1 cellular context compared by ENCODE assay signal in genomic region chr19:45508931-45509691, GRCh38.
TF ChIP-seq lines count a peak whose summit lies in the region.

No MANE protein-coding gene starts in this region.

TF ChIP-seq in GM12878, 131 proteins besides CTCF, POLR2A, EP300 and RAD21 (continued from another document):
- no peak for TF ChIP-seq ZBTB4 (CRISPR knock-in tag; IDR thresholded peaks at IDR 0.05)
- no peak for TF ChIP-seq STAT3 (IDR thresholded peaks at IDR 0.05; ENCODE audit: low read depth, low read length)
- peak; percentile 16 to 32; a peak in 1 of 4 replicates for TF ChIP-seq BHLHE40 (IDR thresholded peaks at IDR 0.05; ENCODE audit: borderline replicate concordance in 1 of 2, low read depth in 2 of 2, low read length in 1 of 2)
- TF ChIP-seq MEF2A (IDR thresholded peaks at IDR 0.05; ENCODE audit: insufficient read depth, low read depth, low read length), result 0 out of 2 replicates have a peak, but pooled peaks have one; percentile 2
- TF ChIP-seq TCF7 (IDR thresholded peaks at IDR 0.05; ENCODE audit: borderline replicate concordance), result no peak
- TF ChIP-seq MYC (IDR thresholded peaks at IDR 0.05; ENCODE audit: insufficient read depth, insufficient read length, insufficient replicate concordance, low read length, severe bottlenecking), result no peak
- TF ChIP-seq BRCA1 (IDR thresholded peaks at IDR 0.05; ENCODE audit: low read depth, low read length), result no peak
- TF ChIP-seq MXI1 (IDR thresholded peaks at IDR 0.05; ENCODE audit: low read depth, low read length), result no peak
- no peak for TF ChIP-seq SUZ12 (IDR thresholded peaks at IDR 0.05; ENCODE audit: unreplicated experiment)
- peak; percentile 45; the same call in 1 of the 3 replicates for TF ChIP-seq POU2F2 (IDR thresholded peaks at IDR 0.05; ENCODE audit: borderline replicate concordance, low read depth, low read length)
- no peak for TF ChIP-seq KLF5 (IDR thresholded peaks at IDR 0.05; ENCODE audit: partially characterized antibody)
- TF ChIP-seq, protein P1, sequence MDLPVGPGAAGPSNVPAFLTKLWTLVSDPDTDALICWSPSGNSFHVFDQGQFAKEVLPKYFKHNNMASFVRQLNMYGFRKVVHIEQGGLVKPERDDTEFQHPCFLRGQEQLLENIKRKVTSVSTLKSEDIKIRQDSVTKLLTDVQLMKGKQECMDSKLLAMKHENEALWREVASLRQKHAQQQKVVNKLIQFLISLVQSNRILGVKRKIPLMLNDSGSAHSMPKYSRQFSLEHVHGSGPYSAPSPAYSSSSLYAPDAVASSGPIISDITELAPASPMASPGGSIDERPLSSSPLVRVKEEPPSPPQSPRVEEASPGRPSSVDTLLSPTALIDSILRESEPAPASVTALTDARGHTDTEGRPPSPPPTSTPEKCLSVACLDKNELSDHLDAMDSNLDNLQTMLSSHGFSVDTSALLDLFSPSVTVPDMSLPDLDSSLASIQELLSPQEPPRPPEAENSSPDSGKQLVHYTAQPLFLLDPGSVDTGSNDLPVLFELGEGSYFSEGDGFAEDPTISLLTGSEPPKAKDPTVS (IDR thresholded peaks at IDR 0.05; ENCODE audit: low read depth, low read length), result no peak
- TF ChIP-seq CBX3 (IDR thresholded peaks at IDR 0.05; ENCODE audit: borderline replicate concordance, low read depth), result no peak
- TF ChIP-seq FOS (IDR thresholded peaks at IDR 0.05; ENCODE audit: borderline replicate concordance, extremely low read depth, insufficient read length), result no peak
- TF ChIP-seq GABPA (IDR thresholded peaks at IDR 0.05; ENCODE audit: low read depth), result no peak
- TF ChIP-seq, protein P2, sequence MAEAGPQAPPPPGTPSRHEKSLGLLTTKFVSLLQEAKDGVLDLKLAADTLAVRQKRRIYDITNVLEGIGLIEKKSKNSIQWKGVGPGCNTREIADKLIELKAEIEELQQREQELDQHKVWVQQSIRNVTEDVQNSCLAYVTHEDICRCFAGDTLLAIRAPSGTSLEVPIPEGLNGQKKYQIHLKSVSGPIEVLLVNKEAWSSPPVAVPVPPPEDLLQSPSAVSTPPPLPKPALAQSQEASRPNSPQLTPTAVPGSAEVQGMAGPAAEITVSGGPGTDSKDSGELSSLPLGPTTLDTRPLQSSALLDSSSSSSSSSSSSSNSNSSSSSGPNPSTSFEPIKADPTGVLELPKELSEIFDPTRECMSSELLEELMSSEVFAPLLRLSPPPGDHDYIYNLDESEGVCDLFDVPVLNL (IDR thresholded peaks at IDR 0.05; ENCODE audit: low read depth, low read length), result no peak
TF ChIP-seq in GM12878: peak in this region for 55.
